ENCODE assay signal across 9 cellular contexts in the genomic region with DNA sequence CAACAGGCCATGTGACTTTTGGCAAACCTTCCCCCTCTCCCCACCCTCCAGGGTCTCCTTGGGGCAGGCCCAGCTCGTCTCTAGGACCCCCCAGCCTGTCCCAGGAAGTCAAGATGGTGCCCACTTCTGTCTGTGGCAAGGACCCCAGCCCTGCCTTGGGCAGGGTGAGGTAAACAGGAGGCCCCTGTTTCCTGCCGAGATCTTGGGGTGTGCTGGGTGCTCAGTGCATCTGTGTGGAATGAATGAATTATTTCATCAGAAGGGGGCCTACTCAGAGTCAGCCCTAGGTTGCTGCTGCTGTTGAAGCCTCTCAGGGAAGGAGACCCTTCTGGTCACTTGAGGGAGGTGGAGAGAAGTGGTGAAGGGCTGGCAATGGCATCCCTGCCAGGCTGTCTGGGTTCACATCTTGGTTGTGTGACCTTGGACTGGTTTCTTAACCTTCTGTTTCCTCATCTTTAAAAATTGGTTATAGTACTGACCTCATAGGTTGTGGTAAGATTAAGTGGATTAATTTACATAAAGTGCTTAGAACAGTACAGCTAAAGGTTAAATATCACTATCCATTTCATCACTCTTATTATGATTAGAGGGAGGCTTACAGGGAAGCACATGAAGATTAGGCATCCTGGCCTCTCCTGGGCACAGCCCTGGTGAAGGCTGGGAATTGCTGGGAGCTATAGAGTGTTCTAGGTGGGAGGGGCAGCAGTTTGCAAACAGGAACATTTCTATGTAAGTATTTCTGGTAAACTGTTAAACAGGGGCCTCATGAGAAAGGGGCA.
A peak's percentile ranks its signal among the peaks of the same experiment; 100 is the strongest.
DNase-seq lines count a peak whose midpoint lies in the region; ATAC-seq and TF ChIP-seq lines count a peak whose summit lies in the region.
"Had no signal": no experiment of that assay in that cellular context is flagged by ENCODE, and none has a peak within 500 bp of the region (broad histone marks: within the 10 kb centered on the region; RNA-seq: fewer than 3 reads in every experiment).

No MANE protein-coding gene starts in this region.

- no peaks in the 10 kb centered on the region for H3K9me3 ChIP-seq in body of pancreas

- H3K36me3 ChIP-seq in body of pancreas (replicated peaks in 1 of 2; ENCODE audit: insufficient read depth in 1 of 2, low read depth in 2 of 2): peaks cover 0 to 10% of the 10 kb centered on the region in 2 donors

- no peak for ATAC-seq in body of pancreas

- H3K4me3 Mint-ChIP-seq in CD14-positive monocyte: no peak overlapping the region
- peak overlapping the region in 2 of 3 experiments; percentile 2 to 69 for H3K4me3 Mint-ChIP-seq in nephron

- H3K27me3 Mint-ChIP-seq in CD14-positive monocyte (ENCODE audit: low read depth in 3 of 3) (peaks cover 0 to 1% (median 0%) of the 10 kb centered on the region in 3 donors), nephron (ENCODE audit: low read depth) (no peaks in the 10 kb centered on the region)

- H3K9me3 Mint-ChIP-seq in CD14-positive monocyte: peaks cover 0 to 3% (median 0%) of the 10 kb centered on the region in 7 donors
- H3K9me3 Mint-ChIP-seq in nephron: no peaks in the 10 kb centered on the region

- H3K27me3 ChIP-seq in body of pancreas: no peaks in the 10 kb centered on the region

- H3K4me1 Mint-ChIP-seq in CD14-positive monocyte (peaks cover 80% of the 10 kb centered on the region), nephron (peaks cover 90% of the 10 kb centered on the region)

- peaks cover 45% of the 10 kb centered on the region for H3K4me1 ChIP-seq in body of pancreas

- H3K4me3 ChIP-seq in body of pancreas: no peak overlapping the region

- H3K27ac ChIP-seq in body of pancreas (peak overlapping the region in 3 of 4 donors; percentile 27 to 44 (median 41)), substantia nigra (ENCODE audit: low read depth, low read length, poor library complexity, severe bottlenecking) (no peak overlapping the region), caudate nucleus (ENCODE audit: low read depth, low read length) (no peak overlapping the region)

- H3K27ac Mint-ChIP-seq in CD14-positive monocyte (peak overlapping the region in 6 of 7 donors; percentile 36 to 84 (median 78)), nephron (peak overlapping the region; percentile 77 to 94 (median 90))

- H3K36me3 Mint-ChIP-seq in CD14-positive monocyte: peaks cover 46 to 48% of the 10 kb centered on the region in 2 donors
- H3K36me3 Mint-ChIP-seq in nephron (ENCODE audit: low read depth): peaks cover 19% of the 10 kb centered on the region

- intact Hi-C loops in CD14-positive monocyte (cut with micrococcal nuclease): loop anchor here in 1 of 2 donors (5.0 kb wide), 1 partner anchor 64 kb away; no protein-coding TSS in a partner anchor
- intact Hi-C loops in body of pancreas (cut with DNase I): no loop called here

- DNase-seq in CD14-positive monocyte (ENCODE audit: low spot score) (no peak), LHCN-M2 (ENCODE audit: low read depth) (peak; percentile 56), body of pancreas (no peak), NCI-H524 treated with DMSO at 0.1 percent for 48 hours (lab: John Stamatoyannopoulos, UW) (no peak), substantia nigra (lab: John Stamatoyannopoulos, UW) (no peak), caudate nucleus (lab: John Stamatoyannopoulos, UW) (no peak), medulla oblongata (ENCODE audit: extremely low spot score) (no peak)
- DNase-seq: NCI-H446 had no signal

- WGBS in body of pancreas, 2 donors: 50 to 51% methylated on average over 2 of the region's 2 CpGs

- no peak for TF ChIP-seq CTCF in CD14-positive monocyte (IDR thresholded peaks at IDR 0.05)
- no peak for TF ChIP-seq CTCF in body of pancreas (IDR thresholded peaks at IDR 0.05)
- no peak for TF ChIP-seq CTCF in nephron (IDR thresholded peaks at IDR 0.05; ENCODE audit: unreplicated experiment in 3 of 3)

- no peak for TF ChIP-seq POLR2A in body of pancreas (IDR thresholded peaks at IDR 0.05)

Comparison
In these comparisons a context has a peak if more than half of its experiments do, and no peak if none do; other contexts are left out.
1. H3K4me3 Mint-ChIP-seq: peak in nephron (2 of 3); none in CD14-positive monocyte (0 of 2).
2. H3K27ac ChIP-seq: peak in body of pancreas (3 of 4); none in substantia nigra (single experiment) and caudate nucleus (single experiment).